9 cellular contexts compared by ENCODE assay signal in genomic region chr5:134813407-134813806, GRCh38. TPM values are rescaled to one million over a fixed set of nuclear protein-coding genes. Genes with fewer than 3 reads are reported as not detected.
DNase-seq lines count a peak whose midpoint lies in the region; ATAC-seq and TF ChIP-seq lines count a peak whose summit lies in the region.
"Had no signal": no experiment of that assay in that cellular context is flagged by ENCODE, and none has a peak within 500 bp of the region (broad histone marks: within the 10 kb centered on the region; RNA-seq: fewer than 3 reads in every experiment).

No MANE protein-coding gene starts in this region.

- no peaks in the 10 kb centered on the region; the same call in 1 of the 2 replicates for H4K20me1 ChIP-seq in DOHH2 (ENCODE audit: control insufficient read depth, insufficient read depth, low read depth, low read length)

- H3K27ac ChIP-seq in DOHH2 (ENCODE audit: low read depth, low read length), result peak overlapping the region; percentile 66
- H3K27ac ChIP-seq: GM23248 had no signal

- DNase-seq in KBM-7 (peak; percentile 43), LoVo (ENCODE audit: low spot score) (no peak), SKM-1 treated with dmso at 0.1 percent for 144 hours (lab: John Stamatoyannopoulos, UW; ENCODE audit: unreplicated experiment) (no peak), NCI-H526 (lab: John Stamatoyannopoulos, UW) (no peak)
- peak; percentile 17 for DNase-seq in activated naive CD8-positive, alpha-beta T cell treated with anti-CD3 and anti-CD28 coated beads for 36 hours
- DNase-seq: GM23248 had no signal

- H3K9me3 ChIP-seq in DOHH2 (ENCODE audit: control insufficient read depth, insufficient read depth, low read length), result no peaks in the 10 kb centered on the region

- peaks cover 78% of the 10 kb centered on the region for H3K36me3 ChIP-seq in DOHH2 (ENCODE audit: control insufficient read depth, low read length)

- H3K4me1 ChIP-seq in DOHH2 (ENCODE audit: control insufficient read depth, low read length), result peaks cover 35% of the 10 kb centered on the region

- TF ChIP-seq CTCF in DOHH2 (IDR thresholded peaks at IDR 0.05; ENCODE audit: low read depth, low read length, poor library complexity, severe bottlenecking), result no peak

- H3K27ac Mint-ChIP-seq in activated naive CD8-positive, alpha-beta T cell treated with anti-CD3 and anti-CD28 coated beads for 36 hours, result peak overlapping the region; percentile 59

- no peaks in the 10 kb centered on the region for H3K9me3 Mint-ChIP-seq in activated naive CD8-positive, alpha-beta T cell treated with anti-CD3 and anti-CD28 coated beads for 36 hours

- no peaks in the 10 kb centered on the region for H3K27me3 Mint-ChIP-seq in activated naive CD8-positive, alpha-beta T cell treated with anti-CD3 and anti-CD28 coated beads for 36 hours

- no peaks in the 10 kb centered on the region for H3K9me2 ChIP-seq in DOHH2 (replicated peaks; ENCODE audit: control insufficient read depth, low read length)

- ATAC-seq in GM18861 (IDR thresholded peaks at IDR 0.05; ENCODE audit: unreplicated experiment) (peak; percentile 43), HG03108 (IDR thresholded peaks at IDR 0.05; ENCODE audit: unreplicated experiment) (no peak)

- in situ Hi-C loops in KBM-7 (cut with MboI; ENCODE audit: low pct_unique_long_range_greater_than_20kb, low sequenced_read_pairs), result no loop called here

- peak overlapping the region; percentile 49 for H3K4me2 ChIP-seq in DOHH2 (ENCODE audit: low read length)

- H3K4me1 Mint-ChIP-seq in activated naive CD8-positive, alpha-beta T cell treated with anti-CD3 and anti-CD28 coated beads for 36 hours, result peaks cover 7% of the 10 kb centered on the region

- peaks cover 14% of the 10 kb centered on the region for H3K36me3 Mint-ChIP-seq in activated naive CD8-positive, alpha-beta T cell treated with anti-CD3 and anti-CD28 coated beads for 36 hours

- H3K27me3 ChIP-seq in DOHH2 (ENCODE audit: control insufficient read depth, low read length), result no peaks in the 10 kb centered on the region

- H3K4me3 Mint-ChIP-seq in activated naive CD8-positive, alpha-beta T cell treated with anti-CD3 and anti-CD28 coated beads for 36 hours, result no peak overlapping the region

- H3K4me3 ChIP-seq in DOHH2 (ENCODE audit: low read length), result peak overlapping the region; percentile 26
- H3K4me3 ChIP-seq: GM23248 had no signal

- no peaks in the 10 kb centered on the region for H3K79me2 ChIP-seq in DOHH2 (ENCODE audit: control insufficient read depth, low read length)

- 0 out of 2 replicates have a peak, but pooled peaks cover 9% of the 10 kb centered on the region for H3F3A ChIP-seq in DOHH2 (ENCODE audit: control insufficient read depth, insufficient read depth)

RNA-seq across cellular contexts. Expression of gene C5orf24, which starts 32.4 kb away (rescaled TPM):
- total RNA-seq in activated naive CD8-positive, alpha-beta T cell treated with anti-CD3 and anti-CD28 coated beads for 36 hours, result 10 to 100 TPM; 24.1 to 30.5 TPM

RNA-seq across cellular contexts. Expression of gene DDX46, which starts 54.8 kb away (rescaled TPM):
- total RNA-seq in activated naive CD8-positive, alpha-beta T cell treated with anti-CD3 and anti-CD28 coated beads for 36 hours, result 10 to 100 TPM; 77.2 to 78.3 TPM

Comparison
In these comparisons a context has a peak if more than half of its experiments do, and no peak if none do; other contexts are left out.
1. DNase-seq: peak in KBM-7 (single experiment) and activated naive CD8-positive, alpha-beta T cell treated with anti-CD3 and anti-CD28 coated beads for 36 hours (single experiment); none in LoVo (single experiment), SKM-1 treated with dmso at 0.1 percent for 144 hours (single experiment) and NCI-H526 (0 of 2).